Comparison of ENCODE assay signal across 9 cellular contexts in the genomic region with DNA sequence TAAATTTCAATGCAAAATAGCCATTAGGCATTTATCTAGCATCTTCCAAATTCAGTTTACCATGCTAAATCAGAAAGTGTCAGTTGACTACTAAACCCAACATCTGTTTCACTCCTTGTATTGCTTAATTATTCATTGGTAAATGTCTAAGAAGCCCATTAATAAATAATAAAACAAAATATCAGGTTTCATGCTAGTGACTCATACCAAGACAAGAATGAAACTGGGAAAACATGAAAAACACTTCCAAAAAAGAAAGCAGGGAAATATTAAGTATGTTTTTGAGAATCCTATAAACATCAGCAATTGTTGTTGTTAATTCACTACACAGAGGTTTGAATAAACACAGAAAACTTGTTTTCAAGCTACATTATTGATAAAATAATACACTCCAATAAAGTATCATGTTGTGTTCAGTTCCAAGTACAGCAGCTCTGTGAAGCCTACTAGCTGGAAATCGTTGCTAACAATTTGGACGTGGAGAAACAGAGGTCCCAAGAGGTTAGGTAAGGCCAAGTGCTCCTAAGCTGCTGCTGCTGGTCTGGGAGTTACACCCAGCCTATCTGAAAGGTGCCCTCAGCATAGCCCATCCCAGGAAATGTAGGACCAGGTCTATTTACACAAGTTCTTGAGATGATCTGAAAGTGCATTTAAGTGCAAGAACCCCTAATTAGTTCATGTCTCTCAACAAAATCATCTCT.
DNase-seq lines count a peak whose midpoint lies in the region; ATAC-seq, FAIRE-seq and TF ChIP-seq lines count a peak whose summit lies in the region.
"Had no signal": no experiment of that assay in that cellular context is flagged by ENCODE, and none has a peak within 500 bp of the region (broad histone marks: within the 10 kb centered on the region; RNA-seq: fewer than 3 reads in every experiment).

No MANE protein-coding gene starts in this region.

- H3K27me3 ChIP-seq in astrocyte (ENCODE audit: insufficient read depth, low read length) = no peaks in the 10 kb centered on the region
- no peaks in the 10 kb centered on the region for H3K27me3 ChIP-seq in hepatocyte
- H3K27me3 ChIP-seq in transverse colon = no peaks in the 10 kb centered on the region

- H3K9me3 Mint-ChIP-seq in astrocyte (ENCODE audit: unreplicated experiment) = no peaks in the 10 kb centered on the region
- H3K9me3 Mint-ChIP-seq in activated naive CD8-positive, alpha-beta T cell treated with anti-CD3 and anti-CD28 coated beads, Interleukin-2, amount 50 U/mL, for 24 hours = no peaks in the 10 kb centered on the region
- H3K9me3 Mint-ChIP-seq: stimulated activated memory B cell treated with anti-CD40 and anti-IgM and Interleukin-4, amounts not matched to agents 10 μg/mL and 1 μg/mL and 100 μg/mL, for 72 hours had no signal

- H3K4me1 ChIP-seq in astrocyte (ENCODE audit: insufficient read depth, low read length) (peaks cover 17% of the 10 kb centered on the region), hepatocyte (ENCODE audit: insufficient read depth) (peaks cover 10% of the 10 kb centered on the region), transverse colon (peaks cover 19 to 83% (median 41%) of the 10 kb centered on the region in 4 donors)

- TF ChIP-seq EP300 in Ishikawa (IDR thresholded peaks at IDR 0.05; ENCODE audit: borderline replicate concordance) = no peak
- no peak for TF ChIP-seq EP300 in transverse colon (IDR thresholded peaks at IDR 0.05; ENCODE audit: low read depth)

- H3K9ac ChIP-seq in astrocyte (ENCODE audit: low read length) = no peak overlapping the region

- TF ChIP-seq POLR2A in transverse colon (IDR thresholded peaks at IDR 0.05) = no peak

- H3K36me3 Mint-ChIP-seq in astrocyte (ENCODE audit: low read depth, unreplicated experiment) = no peaks in the 10 kb centered on the region
- H3K36me3 Mint-ChIP-seq in activated naive CD8-positive, alpha-beta T cell treated with anti-CD3 and anti-CD28 coated beads, Interleukin-2, amount 50 U/mL, for 24 hours (ENCODE audit: low read depth) = peaks cover 2% of the 10 kb centered on the region
- H3K36me3 Mint-ChIP-seq: stimulated activated memory B cell treated with anti-CD40 and anti-IgM and Interleukin-4, amounts not matched to agents 10 μg/mL and 1 μg/mL and 100 μg/mL, for 72 hours had no signal

- no peak overlapping the region for H2AFZ ChIP-seq in astrocyte (ENCODE audit: low read depth, low read length)
- no peak overlapping the region for H2AFZ ChIP-seq in hepatocyte

- H3K4me1 Mint-ChIP-seq in astrocyte (ENCODE audit: low read depth, unreplicated experiment) = peaks cover 45% of the 10 kb centered on the region
- H3K4me1 Mint-ChIP-seq in activated naive CD8-positive, alpha-beta T cell treated with anti-CD3 and anti-CD28 coated beads, Interleukin-2, amount 50 U/mL, for 24 hours = peaks cover 31% of the 10 kb centered on the region

- TF ChIP-seq CTCF in astrocyte (IDR thresholded peaks at IDR 0.05; ENCODE audit: insufficient read depth, low read depth, low read length) (no peak), hepatocyte (IDR thresholded peaks at IDR 0.05; ENCODE audit: poor library complexity) (no peak), transverse colon (IDR thresholded peaks at IDR 0.05) (no peak)

- H3K27ac ChIP-seq in astrocyte (ENCODE audit: low read depth, low read length) = peak overlapping the region; percentile 8
- H3K27ac ChIP-seq in hepatocyte = peak overlapping the region; percentile 8
- peak overlapping the region; percentile 1 to 52 (median 40) for H3K27ac ChIP-seq in transverse colon
- H3K27ac ChIP-seq: epithelial cell of prostate had no signal

- H3K9me3 ChIP-seq in astrocyte (ENCODE audit: insufficient read depth, low read depth, low read length) = no peaks in the 10 kb centered on the region
- no peaks in the 10 kb centered on the region for H3K9me3 ChIP-seq in hepatocyte (ENCODE audit: low read depth)
- H3K9me3 ChIP-seq in transverse colon = no peaks in the 10 kb centered on the region

- no peak overlapping the region for H3K4me3 ChIP-seq in astrocyte (ENCODE audit: insufficient read depth, low read depth, low read length)
- H3K4me3 ChIP-seq in hepatocyte = no peak overlapping the region
- no peak overlapping the region for H3K4me3 ChIP-seq in transverse colon

- in situ Hi-C loops in transverse colon (cut with MboI; ENCODE audit: low pct_ligation_motif_present in 1 of 4, low pct_unique_long_range_greater_than_20kb in 1 of 4, low sequenced_read_pairs in 3 of 4) = no loop called here

- no peaks in the 10 kb centered on the region for H3K36me3 ChIP-seq in astrocyte (ENCODE audit: insufficient read depth, low read length)
- H3K36me3 ChIP-seq in hepatocyte (replicated peaks; ENCODE audit: insufficient read depth, low read depth) = no peaks in the 10 kb centered on the region
- H3K36me3 ChIP-seq in transverse colon = no peaks in the 10 kb centered on the region

- peak overlapping the region; percentile 57 for H3K4me2 ChIP-seq in astrocyte (ENCODE audit: low read length)
- H3K4me2 ChIP-seq in hepatocyte = no peak overlapping the region

- FAIRE-seq in astrocyte (lab: Jason Lieb, UNC) = no peak

- no peak for TF ChIP-seq RAD21 in Ishikawa (IDR thresholded peaks at IDR 0.05; ENCODE audit: low read depth)

- DNase-seq in astrocyte (ENCODE audit: low read depth) = peak; percentile 41
- no peak for DNase-seq in hepatocyte (ENCODE audit: low spot score)
- no peak for DNase-seq in transverse colon
- DNase-seq in NCI-H2227 (lab: John Stamatoyannopoulos, UW; ENCODE audit: unreplicated experiment) = no peak
- DNase-seq in activated naive CD8-positive, alpha-beta T cell treated with anti-CD3 and anti-CD28 coated beads, Interleukin-2, amount 50 U/mL, for 24 hours = no peak

- H4K20me1 ChIP-seq in astrocyte (ENCODE audit: insufficient read depth, low read length) (peaks cover 70% of the 10 kb centered on the region), hepatocyte (ENCODE audit: insufficient read depth, poor library complexity, severe bottlenecking) (peaks cover 28% of the 10 kb centered on the region)

- ATAC-seq in activated naive CD8-positive, alpha-beta T cell treated with anti-CD3 and anti-CD28 coated beads, Interleukin-2, amount 50 U/mL, for 24 hours = no peak
- ATAC-seq in GM21786 (IDR thresholded peaks at IDR 0.05; ENCODE audit: unreplicated experiment) = no peak
- ATAC-seq: stimulated activated memory B cell treated with anti-CD40 and anti-IgM and Interleukin-4, amounts not matched to agents 10 μg/mL and 1 μg/mL and 100 μg/mL, for 72 hours had no signal

- H3K79me2 ChIP-seq in astrocyte (ENCODE audit: insufficient read depth, low read length) (peaks cover 87% of the 10 kb centered on the region), hepatocyte (peaks cover 98% of the 10 kb centered on the region)

- intact Hi-C loops in transverse colon (cut with DNase I; ENCODE audit: low total_unique reads) = no loop called here

- no peak overlapping the region for H3K4me3 Mint-ChIP-seq in astrocyte (ENCODE audit: unreplicated experiment)
- H3K4me3 Mint-ChIP-seq in activated naive CD8-positive, alpha-beta T cell treated with anti-CD3 and anti-CD28 coated beads, Interleukin-2, amount 50 U/mL, for 24 hours = no peak overlapping the region
- H3K4me3 Mint-ChIP-seq: stimulated activated memory B cell treated with anti-CD40 and anti-IgM and Interleukin-4, amounts not matched to agents 10 μg/mL and 1 μg/mL and 100 μg/mL, for 72 hours had no signal

- no peaks in the 10 kb centered on the region for H3K9me2 ChIP-seq in hepatocyte (replicated peaks; ENCODE audit: insufficient read depth)

- H3K27ac Mint-ChIP-seq in astrocyte (ENCODE audit: unreplicated experiment) = no peak overlapping the region
- H3K27ac Mint-ChIP-seq in activated naive CD8-positive, alpha-beta T cell treated with anti-CD3 and anti-CD28 coated beads, Interleukin-2, amount 50 U/mL, for 24 hours = no peak overlapping the region
- H3K27ac Mint-ChIP-seq: stimulated activated memory B cell treated with anti-CD40 and anti-IgM and Interleukin-4, amounts not matched to agents 10 μg/mL and 1 μg/mL and 100 μg/mL, for 72 hours had no signal

- no peaks in the 10 kb centered on the region for H3K27me3 Mint-ChIP-seq in astrocyte (ENCODE audit: low read depth, unreplicated experiment)
- H3K27me3 Mint-ChIP-seq in activated naive CD8-positive, alpha-beta T cell treated with anti-CD3 and anti-CD28 coated beads, Interleukin-2, amount 50 U/mL, for 24 hours = no peaks in the 10 kb centered on the region

- WGBS in hepatocyte (ENCODE audit: low lambda C conversion rate, missing lambda C conversion rate) = 67% methylated on average over 2 of the region's 2 CpGs
- 8 to 9% methylated on average over 2 of the region's 2 CpGs for WGBS in transverse colon (ENCODE audit: low coverage in 1 of 2), 2 donors

TF ChIP-seq in Ishikawa, 13 proteins besides CTCF, POLR2A, EP300 and RAD21:
- TF ChIP-seq CEBPB (IDR thresholded peaks at IDR 0.05) = 0 out of 2 replicates have a peak, but pooled peaks have one; percentile 40
- no peak for TF ChIP-seq NFIC (IDR thresholded peaks at IDR 0.05)
